ENCODE assay signal across 12 cellular contexts in the genomic region with DNA sequence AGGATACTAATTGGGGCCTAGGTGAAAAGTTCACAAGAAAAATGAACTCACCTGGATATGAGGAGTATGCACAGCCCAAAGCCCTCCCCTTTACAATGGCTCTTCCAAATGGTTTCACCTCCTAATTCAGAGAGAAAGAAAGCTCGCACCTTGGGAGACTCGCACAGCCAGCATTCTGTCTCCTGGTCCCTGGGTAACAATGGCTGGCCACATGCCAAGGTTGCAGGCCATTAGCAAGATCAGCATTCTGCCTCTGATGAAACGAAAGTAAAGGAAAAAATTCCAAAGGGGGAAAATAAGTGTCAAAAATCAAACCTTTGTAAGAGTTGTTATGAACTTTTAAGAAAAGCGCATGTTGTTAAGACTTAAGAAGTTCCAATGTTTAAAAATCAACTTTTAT.
DNase-seq lines count a peak whose midpoint lies in the region; ATAC-seq, FAIRE-seq and TF ChIP-seq lines count a peak whose summit lies in the region.
"Had no signal": no experiment of that assay in that cellular context is flagged by ENCODE, and none has a peak within 500 bp of the region (broad histone marks: within the 10 kb centered on the region; RNA-seq: fewer than 3 reads in every experiment).

No MANE protein-coding gene starts in this region.

- TF ChIP-seq POLR2A in right lobe of liver (IDR thresholded peaks at IDR 0.05) (no peak), HepG2 (IDR thresholded peaks at IDR 0.05; ENCODE audit: insufficient read depth in 1 of 2, low read depth in 2 of 2, low read length in 2 of 2) (no peak)

- WGBS in right lobe of liver (ENCODE audit: insufficient coverage, low coverage, low lambda C conversion rate, missing lambda C conversion rate), result 44% methylated on average over 4 of the region's 4 CpGs
- 16% methylated on average over 4 of the region's 4 CpGs for WGBS in HepG2 (ENCODE audit: low lambda C conversion rate)

- no peak overlapping the region for H3K9ac ChIP-seq in HepG2 (ENCODE audit: insufficient read depth, low read depth, low read length)

- no peak overlapping the region for H3K4me2 ChIP-seq in HepG2 (ENCODE audit: low read depth, low read length)

- POLR2A ChIA-PET in HepG2 (lab: Yijun Ruan, JAX), result no interaction called here

- H3K27me3 ChIP-seq in right lobe of liver (no peaks in the 10 kb centered on the region), HepG2 (ENCODE audit: control insufficient read depth in 1 of 2, insufficient read depth in 2 of 2, low read length in 2 of 2) (no peaks in the 10 kb centered on the region; a peak in 1 of 5 replicates)

- H3K9me3 Mint-ChIP-seq in glutamatergic neuron (ENCODE audit: unreplicated experiment), result no peaks in the 10 kb centered on the region
- peaks cover 0 to 2% (median 0%) of the 10 kb centered on the region in 6 donors for H3K9me3 Mint-ChIP-seq in immature natural killer cell

- H3K27ac Mint-ChIP-seq in glutamatergic neuron (ENCODE audit: unreplicated experiment) (no peak overlapping the region), immature natural killer cell (no peak overlapping the region)
- H3K27ac Mint-ChIP-seq: stimulated activated effector memory CD8-positive, alpha-beta T cell treated with anti-CD3 and anti-CD28 coated beads, Interleukin-12 subunit alpha, Interleukin-12 subunit beta, amount 100 ng/mL, for 72 hours had no signal

- TF ChIP-seq EP300 in HepG2 (IDR thresholded peaks at IDR 0.05; ENCODE audit: low read depth in 2 of 2, low read length in 2 of 2) (no peak), HepG2 (CRISPR knock-in tag; IDR thresholded peaks at IDR 0.05; ENCODE audit: borderline replicate concordance) (no peak)

- H3K27me3 Mint-ChIP-seq in glutamatergic neuron (ENCODE audit: unreplicated experiment) (no peaks in the 10 kb centered on the region), immature natural killer cell (ENCODE audit: low read depth in 3 of 3) (peaks cover 0 to 6% (median 3%) of the 10 kb centered on the region in 3 donors)

- no peak for TF ChIP-seq RAD21 in HepG2 (CRISPR knock-in tag; IDR thresholded peaks at IDR 0.05)

- BruUV-seq in HepG2 (replicated peaks; lab: Mats Ljungman, UMichigan), result no TSS peak

- DNase-seq in right lobe of liver (peak; percentile 61 to 72 (median 71)), HepG2 (ENCODE audit: low spot score) (no peak), glutamatergic neuron (peak; percentile 57), omental fat pad (ENCODE audit: low spot score) (peak; percentile 28), immature natural killer cell (no peak)
- DNase-seq: activated naive CD4-positive, alpha-beta T cell; IMR-90 had no signal

- intact Hi-C loops in right lobe of liver (cut with DNase I), result no loop called here
- intact Hi-C loops in HepG2 (cut with micrococcal nuclease; ENCODE audit: unreplicated experiment), result no loop called here

- H2AFZ ChIP-seq in HepG2 (ENCODE audit: low read length), result no peak overlapping the region

- in situ Hi-C loops in HepG2 (cut with HindIII; ENCODE audit: extremely low pct_ligation_motif_present, low pct_unique_long_range_greater_than_20kb), result no loop called here

- TF ChIP-seq CTCF in right lobe of liver (IDR thresholded peaks at IDR 0.05), result no peak
- no peak for TF ChIP-seq CTCF in HepG2 (CRISPR knock-in tag; IDR thresholded peaks at IDR 0.05)
- TF ChIP-seq CTCF in glutamatergic neuron (IDR thresholded peaks at IDR 0.05; ENCODE audit: partially characterized antibody, unreplicated experiment), result no peak
- no peak for TF ChIP-seq CTCF in omental fat pad (IDR thresholded peaks at IDR 0.05)

- peak overlapping the region in 1 of 3 donors; percentile 11 for H3K4me3 ChIP-seq in right lobe of liver
- H3K4me3 ChIP-seq in HepG2 (replicated peaks in 1 of 3; ENCODE audit: insufficient read depth in 1 of 3, low read depth in 2 of 3, low read length in 3 of 3), result no peak overlapping the region

- CTCF ChIA-PET in HepG2 (lab: Yijun Ruan, JAX; ENCODE audit: low intra/inter-chr PET ratio, low total read pairs), result no interaction called here

- H3K4me1 Mint-ChIP-seq in glutamatergic neuron (ENCODE audit: low read depth, unreplicated experiment) (peaks cover 2% of the 10 kb centered on the region), immature natural killer cell (no peaks in the 10 kb centered on the region)
- H3K4me1 Mint-ChIP-seq: stimulated activated effector memory CD8-positive, alpha-beta T cell treated with anti-CD3 and anti-CD28 coated beads, Interleukin-12 subunit alpha, Interleukin-12 subunit beta, amount 100 ng/mL, for 72 hours had no signal

- H3K9me3 ChIP-seq in right lobe of liver, result no peaks in the 10 kb centered on the region
- H3K9me3 ChIP-seq in HepG2 (ENCODE audit: low read length), result peaks cover 68% of the 10 kb centered on the region

- no peaks in the 10 kb centered on the region for H3K79me2 ChIP-seq in HepG2 (ENCODE audit: insufficient read depth, low read length)

- ATAC-seq in right lobe of liver, result peak; percentile 38 to 61 (median 48)
- no peak for ATAC-seq in HepG2
- ATAC-seq in omental fat pad (ENCODE audit: low FRiP score), result no peak
- no peak for ATAC-seq in HG02623 (IDR thresholded peaks at IDR 0.05; ENCODE audit: unreplicated experiment)
- no peak for ATAC-seq in activated CD4-positive, CD25-positive, alpha-beta regulatory T cell treated with anti-CD3 and anti-CD28 coated beads, Interleukin-2, amount 50 U/mL, for 24 hours
- ATAC-seq in GM19395 (IDR thresholded peaks at IDR 0.05; ENCODE audit: unreplicated experiment), result no peak
- ATAC-seq: stimulated activated effector memory CD8-positive, alpha-beta T cell treated with anti-CD3 and anti-CD28 coated beads, Interleukin-12 subunit alpha, Interleukin-12 subunit beta, amount 100 ng/mL, for 72 hours had no signal

- H3K4me3 Mint-ChIP-seq in glutamatergic neuron (ENCODE audit: unreplicated experiment) (no peak overlapping the region), immature natural killer cell (no peak overlapping the region)
- H3K4me3 Mint-ChIP-seq: stimulated activated effector memory CD8-positive, alpha-beta T cell treated with anti-CD3 and anti-CD28 coated beads, Interleukin-12 subunit alpha, Interleukin-12 subunit beta, amount 100 ng/mL, for 72 hours had no signal

- no peaks in the 10 kb centered on the region for H3K36me3 ChIP-seq in right lobe of liver
- no peaks in the 10 kb centered on the region for H3K36me3 ChIP-seq in HepG2 (replicated peaks in 1 of 2; ENCODE audit: control insufficient read depth in 1 of 2, insufficient read depth in 2 of 2, low read length in 2 of 2)

- no peaks in the 10 kb centered on the region for H3K36me3 Mint-ChIP-seq in glutamatergic neuron (ENCODE audit: unreplicated experiment)
- no peaks in the 10 kb centered on the region for H3K36me3 Mint-ChIP-seq in immature natural killer cell
- H3K36me3 Mint-ChIP-seq: stimulated activated effector memory CD8-positive, alpha-beta T cell treated with anti-CD3 and anti-CD28 coated beads, Interleukin-12 subunit alpha, Interleukin-12 subunit beta, amount 100 ng/mL, for 72 hours had no signal

- peak overlapping the region in 2 of 3 donors; percentile 20 to 42 for H3K27ac ChIP-seq in right lobe of liver
- no peak overlapping the region for H3K27ac ChIP-seq in HepG2 (ENCODE audit: extremely low read length, insufficient read depth, low read length)

- no peak for FAIRE-seq in HepG2 (lab: Jason Lieb, UNC)
- FAIRE-seq: colon had no signal

- H4K20me1 ChIP-seq in HepG2 (ENCODE audit: insufficient read depth, low read length), result no peaks in the 10 kb centered on the region

- no peaks in the 10 kb centered on the region for H3K4me1 ChIP-seq in right lobe of liver
- H3K4me1 ChIP-seq in HepG2 (ENCODE audit: insufficient read depth, low read length), result no peaks in the 10 kb centered on the region

TF ChIP-seq in HepG2, 621 proteins besides CTCF, POLR2A, EP300 and RAD21 (continues in another document):
- TF ChIP-seq NR2F6 (IDR thresholded peaks at IDR 0.05) (no peak), NR2F6 (CRISPR knock-in tag; IDR thresholded peaks at IDR 0.05) (no peak), ARNT (IDR thresholded peaks at IDR 0.05) (no peak), ZNF260 (CRISPR knock-in tag; IDR thresholded peaks at IDR 0.05; ENCODE audit: borderline replicate concordance, low read depth) (no peak), KDM3A (CRISPR knock-in tag; IDR thresholded peaks at IDR 0.05; ENCODE audit: low read depth) (no peak), ATF1 (CRISPR knock-in tag; IDR thresholded peaks at IDR 0.05) (no peak), ETV5 (CRISPR knock-in tag; IDR thresholded peaks at IDR 0.05; ENCODE audit: borderline replicate concordance) (no peak), MIER3 (CRISPR knock-in tag; IDR thresholded peaks at IDR 0.05; ENCODE audit: borderline replicate concordance) (no peak), GATA4 (IDR thresholded peaks at IDR 0.05; ENCODE audit: borderline replicate concordance, low read depth) (no peak), ZNF766 (CRISPR knock-in tag; IDR thresholded peaks at IDR 0.05; ENCODE audit: borderline replicate concordance) (no peak), SALL1 (CRISPR knock-in tag; IDR thresholded peaks at IDR 0.05) (no peak)
- TF ChIP-seq, protein P1, sequence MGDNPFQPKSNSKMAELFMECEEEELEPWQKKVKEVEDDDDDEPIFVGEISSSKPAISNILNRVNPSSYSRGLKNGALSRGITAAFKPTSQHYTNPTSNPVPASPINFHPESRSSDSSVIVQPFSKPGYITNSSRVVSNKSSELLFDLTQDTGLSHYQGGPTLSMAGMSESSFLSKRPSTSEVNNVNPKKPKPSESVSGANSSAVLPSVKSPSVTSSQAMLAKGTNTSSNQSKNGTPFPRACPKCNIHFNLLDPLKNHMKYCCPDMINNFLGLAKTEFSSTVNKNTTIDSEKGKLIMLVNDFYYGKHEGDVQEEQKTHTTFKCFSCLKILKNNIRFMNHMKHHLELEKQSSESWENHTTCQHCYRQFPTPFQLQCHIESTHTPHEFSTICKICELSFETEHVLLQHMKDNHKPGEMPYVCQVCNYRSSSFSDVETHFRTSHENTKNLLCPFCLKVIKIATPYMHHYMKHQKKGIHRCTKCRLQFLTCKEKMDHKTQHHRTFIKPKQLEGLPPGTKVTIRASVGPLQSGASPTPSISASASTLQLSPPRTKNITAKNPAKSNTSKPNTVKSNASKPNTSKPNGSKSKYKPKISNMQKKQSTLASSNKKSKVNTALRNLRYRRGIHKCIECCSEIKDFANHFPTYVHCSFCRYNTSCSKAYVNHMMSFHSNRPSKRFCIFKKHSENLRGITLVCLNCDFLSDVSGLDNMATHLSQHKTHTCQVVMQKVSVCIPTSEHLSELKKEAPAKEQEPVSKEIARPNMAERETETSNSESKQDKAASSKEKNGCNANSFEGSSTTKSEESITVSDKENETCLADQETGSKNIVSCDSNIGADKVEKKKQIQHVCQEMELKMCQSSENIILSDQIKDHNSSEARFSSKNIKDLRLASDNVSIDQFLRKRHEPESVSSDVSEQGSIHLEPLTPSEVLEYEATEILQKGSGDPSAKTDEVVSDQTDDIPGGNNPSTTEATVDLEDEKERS (CRISPR knock-in tag; IDR thresholded peaks at IDR 0.05), result no peak

Comparison
In these comparisons a context has a peak if more than half of its experiments do, and no peak if none do; other contexts are left out.
1. ATAC-seq: peak in right lobe of liver (4 of 4); none in HepG2 (single experiment), omental fat pad (single experiment), HG02623 (single experiment), activated CD4-positive, CD25-positive, alpha-beta regulatory T cell treated with anti-CD3 and anti-CD28 coated beads, Interleukin-2, amount 50 U/mL, for 24 hours (0 of 2) and GM19395 (single experiment).
2. DNase-seq: peak in right lobe of liver (3 of 3), glutamatergic neuron (single experiment) and omental fat pad (single experiment); none in HepG2 (single experiment) and immature natural killer cell (0 of 3).